Comparison of ENCODE assay signal across 21 cellular contexts in the genomic region with DNA sequence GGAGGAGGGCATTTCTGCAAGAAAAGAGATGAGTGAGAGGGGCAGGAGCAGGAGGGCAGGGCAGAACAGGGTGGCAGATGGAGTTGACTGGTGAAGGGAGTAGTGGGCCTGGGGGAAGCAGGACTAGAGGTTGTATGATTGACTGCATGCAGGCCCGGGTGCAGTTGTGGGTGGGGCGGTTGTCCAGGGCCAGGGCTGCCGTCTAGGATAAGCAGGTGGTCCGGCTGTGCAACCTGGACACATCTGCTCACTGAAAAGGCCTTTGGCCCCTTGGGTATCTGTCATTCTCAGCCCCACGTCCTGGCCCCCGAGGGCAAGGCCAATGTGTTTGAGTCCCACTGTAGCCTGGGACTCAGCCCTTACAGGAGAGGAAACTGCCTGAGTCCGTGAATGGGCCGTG. TPM values are rescaled to one million over a fixed set of nuclear protein-coding genes. Genes with fewer than 3 reads are reported as not detected.
DNase-seq lines count a peak whose midpoint lies in the region; ATAC-seq and TF ChIP-seq lines count a peak whose summit lies in the region.
"Had no signal": no experiment of that assay in that cellular context is flagged by ENCODE, and none has a peak within 500 bp of the region (broad histone marks: within the 10 kb centered on the region; RNA-seq: fewer than 3 reads in every experiment).

No MANE protein-coding gene starts in this region.

- no peak overlapping the region for H3K4me3 ChIP-seq in ascending aorta
- H3K4me3 ChIP-seq: A549, tibial nerve had no signal

- no peak overlapping the region for H3K4me3 Mint-ChIP-seq in Calu3 (ENCODE audit: low read depth, unreplicated experiment)
- H3K4me3 Mint-ChIP-seq in mesothelial cell of epicardium = no peak overlapping the region
- H3K4me3 Mint-ChIP-seq: activated T-helper 17 cell treated with anti-CD3 and anti-CD28 coated beads, Interleukin-2, amount 50 U/mL, for 72 hours; neural crest cell; stimulated activated naive B cell treated with anti-CD40 and anti-IgM and Interleukin-4, amounts not matched to agents 10 μg/mL and 1 μg/mL and 100 μg/mL, for 72 hours had no signal

- BruUV-seq in Calu3 (replicated peaks; lab: Mats Ljungman, UMichigan) = TSS peak; percentile 26

- H3K27me3 ChIP-seq in ascending aorta = no peaks in the 10 kb centered on the region
- H3K27me3 ChIP-seq: tibial nerve had no signal

- ATAC-seq in GM18870 (IDR thresholded peaks at IDR 0.05; ENCODE audit: unreplicated experiment) (no peak), GM18909 (IDR thresholded peaks at IDR 0.05; ENCODE audit: poor library complexity, unreplicated experiment) (no peak)
- ATAC-seq: A549; activated T-helper 17 cell treated with anti-CD3 and anti-CD28 coated beads, Interleukin-2, amount 50 U/mL, for 72 hours; stimulated activated naive B cell treated with anti-CD40 and anti-IgM and Interleukin-4, amounts not matched to agents 10 μg/mL and 1 μg/mL and 100 μg/mL, for 72 hours had no signal

- H3K27me3 Mint-ChIP-seq in Calu3 (ENCODE audit: unreplicated experiment) = peaks cover 22% of the 10 kb centered on the region
- no peaks in the 10 kb centered on the region for H3K27me3 Mint-ChIP-seq in mesothelial cell of epicardium (ENCODE audit: low read depth)
- H3K27me3 Mint-ChIP-seq: activated T-helper 17 cell treated with anti-CD3 and anti-CD28 coated beads, Interleukin-2, amount 50 U/mL, for 72 hours had no signal

- intact Hi-C loops in Calu3 (cut with micrococcal nuclease; ENCODE audit: unreplicated experiment) (no loop called here), ascending aorta (cut with DNase I) (no loop called here)

- no peaks in the 10 kb centered on the region for H3K4me1 ChIP-seq in ascending aorta
- H3K4me1 ChIP-seq: A549 had no signal

- H3K27ac ChIP-seq in ascending aorta = no peak overlapping the region
- H3K27ac ChIP-seq: A549, tibial nerve had no signal

- no peak for TF ChIP-seq CTCF in Calu3 (IDR thresholded peaks at IDR 0.05; ENCODE audit: unreplicated experiment)
- TF ChIP-seq CTCF in ascending aorta (IDR thresholded peaks at IDR 0.05) = no peak
- no peak for TF ChIP-seq CTCF in mesothelial cell of epicardium (IDR thresholded peaks at IDR 0.05; ENCODE audit: unreplicated experiment)

- DNase-seq in activated CD4-positive, alpha-beta T cell treated with anti-CD3 and anti-CD28 coated beads for 48 hours = peak; percentile 0
- no peak for DNase-seq in activated CD4-positive, alpha-beta T cell treated with anti-CD3 and anti-CD28 coated beads for 4 hours
- DNase-seq in Calu3 (no peak), ascending aorta (ENCODE audit: low spot score in 2 of 2) (peak; percentile 4 to 54), mesothelial cell of epicardium (ENCODE audit: low spot score in 2 of 2, unreplicated experiment in 2 of 2) (peak; percentile 15 to 26), NCI-H146 treated with DMSO at 0.1 percent for 48 hours (lab: John Stamatoyannopoulos, UW; ENCODE audit: unreplicated experiment) (no peak)
- DNase-seq: activated CD4-positive, alpha-beta T cell treated with anti-CD3 and anti-CD28 coated beads, Interleukin-2, amount 50 U/mL, for 1 hour; C1 segment of cervical spinal cord; caudate nucleus; DMS153; effector CD4-positive, alpha-beta T cell; GOT3; NCI-H146; stimulated activated naive B cell treated with anti-CD40 and anti-IgM and Interleukin-4, amounts not matched to agents 10 μg/mL and 1 μg/mL and 100 μg/mL, for 72 hours had no signal

- H3K27ac Mint-ChIP-seq in Calu3 (ENCODE audit: unreplicated experiment) (no peak overlapping the region), mesothelial cell of epicardium (no peak overlapping the region)
- H3K27ac Mint-ChIP-seq: activated T-helper 17 cell treated with anti-CD3 and anti-CD28 coated beads, Interleukin-2, amount 50 U/mL, for 72 hours; stimulated activated naive B cell treated with anti-CD40 and anti-IgM and Interleukin-4, amounts not matched to agents 10 μg/mL and 1 μg/mL and 100 μg/mL, for 72 hours had no signal

- H3K36me3 Mint-ChIP-seq in Calu3 (ENCODE audit: insufficient read depth, unreplicated experiment) (peaks cover 11% of the 10 kb centered on the region), mesothelial cell of epicardium (no peaks in the 10 kb centered on the region)
- H3K36me3 Mint-ChIP-seq: stimulated activated naive B cell treated with anti-CD40 and anti-IgM and Interleukin-4, amounts not matched to agents 10 μg/mL and 1 μg/mL and 100 μg/mL, for 72 hours had no signal

- H3K36me3 ChIP-seq in ascending aorta = peaks cover 0 to 8% of the 10 kb centered on the region in 2 donors
- H3K36me3 ChIP-seq: tibial nerve had no signal

- CTCF ChIA-PET in Calu3 (lab: Charles Lee) = interaction anchor here (0.5 kb wide), 1 partner anchor 179 kb away, joined by 3 read pairs; no protein-coding TSS in a partner anchor

- H3K9me3 ChIP-seq in ascending aorta = no peaks in the 10 kb centered on the region
- H3K9me3 ChIP-seq: A549, tibial nerve had no signal

- H3K4me1 Mint-ChIP-seq in Calu3 (ENCODE audit: low read depth, unreplicated experiment) (no peaks in the 10 kb centered on the region), mesothelial cell of epicardium (peaks cover 10% of the 10 kb centered on the region)
- H3K4me1 Mint-ChIP-seq: activated T-helper 17 cell treated with anti-CD3 and anti-CD28 coated beads, Interleukin-2, amount 50 U/mL, for 72 hours; stimulated activated naive B cell treated with anti-CD40 and anti-IgM and Interleukin-4, amounts not matched to agents 10 μg/mL and 1 μg/mL and 100 μg/mL, for 72 hours had no signal

- H3K9me3 Mint-ChIP-seq in Calu3 (ENCODE audit: low read depth, unreplicated experiment) (no peaks in the 10 kb centered on the region), mesothelial cell of epicardium (no peaks in the 10 kb centered on the region)
- H3K9me3 Mint-ChIP-seq: activated T-helper 17 cell treated with anti-CD3 and anti-CD28 coated beads, Interleukin-2, amount 50 U/mL, for 72 hours; neural crest cell; stimulated activated naive B cell treated with anti-CD40 and anti-IgM and Interleukin-4, amounts not matched to agents 10 μg/mL and 1 μg/mL and 100 μg/mL, for 72 hours had no signal

RNA-seq across cellular contexts. Expression of a gene that starts 25.4 kb away (rescaled TPM):
- 39.6 and 46.7 TPM in 2 replicates for total RNA-seq in Calu3 (2022)
- total RNA-seq in ascending aorta = 49.0 TPM
- total RNA-seq in mesothelial cell of epicardium = 6.2 to 7.1 TPM (median 6.8 TPM) in 3 replicates

RNA-seq across cellular contexts. Expression of a gene that starts 33.1 kb away (rescaled TPM):
- total RNA-seq in Calu3 (2022) (0.26 TPM in 1 of 2 replicates, not detected in the other), ascending aorta (8.5 TPM), mesothelial cell of epicardium (0.31 to 0.68 TPM (median 0.54 TPM) in 3 replicates)
- total RNA-seq: neural crest cell had no signal

RNA-seq across cellular contexts. Expression of a gene that starts 49.6 kb away (rescaled TPM):
- not detected in 2 replicates for total RNA-seq in Calu3 (2022)
- not detected for total RNA-seq in ascending aorta
- total RNA-seq in mesothelial cell of epicardium = 4.4 to 4.8 TPM (median 4.5 TPM) in 3 replicates
- total RNA-seq: M059J had no signal

RNA-seq across cellular contexts. Expression of a gene that starts 55.8 kb away (rescaled TPM):
- not detected in 2 replicates for total RNA-seq in Calu3 (2022)
- not detected for total RNA-seq in ascending aorta
- total RNA-seq in mesothelial cell of epicardium = not detected in 3 replicates
- total RNA-seq: activated T-helper 17 cell treated with anti-CD3 and anti-CD28 coated beads, Interleukin-2, amount 50 U/mL, for 72 hours; M059J; neural crest cell had no signal

Comparison
In these comparisons a context has a peak if more than half of its experiments do, and no peak if none do; other contexts are left out.
1. DNase-seq: peak in activated CD4-positive, alpha-beta T cell treated with anti-CD3 and anti-CD28 coated beads for 48 hours (single experiment), ascending aorta (2 of 2) and mesothelial cell of epicardium (2 of 2); none in activated CD4-positive, alpha-beta T cell treated with anti-CD3 and anti-CD28 coated beads for 4 hours (0 of 2), Calu3 (single experiment) and NCI-H146 treated with DMSO at 0.1 percent for 48 hours (single experiment).